In the genomic region with DNA sequence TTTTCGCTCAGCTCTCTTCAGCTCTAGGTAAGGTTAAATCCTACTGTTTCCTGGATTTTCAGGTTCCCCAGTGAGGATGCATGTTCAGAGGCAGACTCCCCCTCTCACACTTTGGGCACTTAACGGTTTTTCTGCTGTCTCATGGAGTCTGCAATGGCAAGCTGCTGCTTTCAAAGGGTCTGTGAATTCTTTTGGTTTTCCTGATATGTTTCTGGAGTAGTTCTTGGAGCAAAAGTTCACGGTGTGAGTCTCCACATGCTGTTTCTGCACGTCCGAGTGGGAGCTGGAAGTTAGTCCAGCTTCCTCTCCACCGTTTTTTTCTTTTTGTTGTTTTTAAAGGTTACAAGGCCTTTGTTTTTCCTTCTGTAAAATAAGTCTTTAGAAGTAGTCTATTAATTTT, we compare ENCODE assay signal across 11 cellular contexts. TPM values are rescaled to one million over a fixed set of nuclear protein-coding genes. Genes with fewer than 3 reads are reported as not detected.
DNase-seq lines count a peak whose midpoint lies in the region; ATAC-seq and TF ChIP-seq lines count a peak whose summit lies in the region.
"Had no signal": no experiment of that assay in that cellular context is flagged by ENCODE, and none has a peak within 500 bp of the region (broad histone marks: within the 10 kb centered on the region; RNA-seq: fewer than 3 reads in every experiment).

No MANE protein-coding gene starts in this region.

- H3K27ac Mint-ChIP-seq in activated T-helper 2 cell treated with anti-CD3 and anti-CD28 coated beads, Interferon-gamma antibody, Interleukin-2, Interleukin-4, amounts not matched to agents 10 μg/mL and 5 μg/mL and 100 μg/mL, durations not matched to agents 14 hours and 24 hours and 36 hours, result peak overlapping the region; percentile 46
- H3K27ac Mint-ChIP-seq in activated naive CD8-positive, alpha-beta T cell treated with anti-CD3 and anti-CD28 coated beads, Interleukin-2, amount 50 U/mL, for 24 hours, result no peak overlapping the region

- 46 to 60% (median 49%) methylated on average over 6 of the region's 6 CpGs for WGBS in heart left ventricle, 4 donors
- WGBS in transverse colon (ENCODE audit: low coverage in 1 of 2), 2 donors, result 80 to 82% methylated on average over 1 to 6 of the region's 6 CpGs

- H3K27me3 Mint-ChIP-seq in activated T-helper 2 cell treated with anti-CD3 and anti-CD28 coated beads, Interferon-gamma antibody, Interleukin-2, Interleukin-4, amounts not matched to agents 10 μg/mL and 5 μg/mL and 100 μg/mL, durations not matched to agents 14 hours and 24 hours and 36 hours (ENCODE audit: low read depth), result no peaks in the 10 kb centered on the region
- H3K27me3 Mint-ChIP-seq in activated naive CD8-positive, alpha-beta T cell treated with anti-CD3 and anti-CD28 coated beads, Interleukin-2, amount 50 U/mL, for 24 hours, result no peaks in the 10 kb centered on the region

- DNase-seq in heart left ventricle, result no peak
- no peak for DNase-seq in left ventricle myocardium superior
- DNase-seq in activated T-helper 2 cell treated with anti-CD3 and anti-CD28 coated beads, Interferon-gamma antibody, Interleukin-2, Interleukin-4, amounts not matched to agents 10 μg/mL and 5 μg/mL and 100 μg/mL, durations not matched to agents 14 hours and 24 hours and 36 hours (ENCODE audit: low spot score), result no peak
- DNase-seq in left kidney (ENCODE audit: low read depth, low spot score), result peak; percentile 28
- DNase-seq in transverse colon, result no peak
- DNase-seq in NCI-H1930 (lab: John Stamatoyannopoulos, UW), result no peak
- DNase-seq in activated naive CD8-positive, alpha-beta T cell treated with anti-CD3 and anti-CD28 coated beads, Interleukin-2, amount 50 U/mL, for 24 hours, result no peak
- DNase-seq: anterior cingulate cortex, NCI-H2029, testis had no signal

- H3K27ac ChIP-seq in heart left ventricle, result peak overlapping the region in 11 of 12 donors; percentile 27 to 93 (median 67)
- H3K27ac ChIP-seq in transverse colon, result peak overlapping the region; percentile 66 to 74 (median 70)
- H3K27ac ChIP-seq: testis had no signal

- no peak for ATAC-seq in heart left ventricle
- ATAC-seq in left ventricle myocardium superior, result no peak
- ATAC-seq in HG02678 (IDR thresholded peaks at IDR 0.05; ENCODE audit: unreplicated experiment), result no peak
- no peak for ATAC-seq in activated naive CD8-positive, alpha-beta T cell treated with anti-CD3 and anti-CD28 coated beads, Interleukin-2, amount 50 U/mL, for 24 hours

- in situ Hi-C loops in transverse colon (cut with MboI; ENCODE audit: low pct_ligation_motif_present in 1 of 4, low pct_unique_long_range_greater_than_20kb in 1 of 4, low sequenced_read_pairs in 3 of 4), result no loop called here

- no peak for TF ChIP-seq POLR2A in heart left ventricle (IDR thresholded peaks at IDR 0.05)
- no peak for TF ChIP-seq POLR2A in transverse colon (IDR thresholded peaks at IDR 0.05)

- H3K4me1 ChIP-seq in heart left ventricle (peaks cover 5 to 56% (median 41%) of the 10 kb centered on the region in 12 donors), transverse colon (peaks cover 21 to 54% (median 35%) of the 10 kb centered on the region in 4 donors)

- H3K4me1 Mint-ChIP-seq in activated T-helper 2 cell treated with anti-CD3 and anti-CD28 coated beads, Interferon-gamma antibody, Interleukin-2, Interleukin-4, amounts not matched to agents 10 μg/mL and 5 μg/mL and 100 μg/mL, durations not matched to agents 14 hours and 24 hours and 36 hours (ENCODE audit: low read depth), result peaks cover 51% of the 10 kb centered on the region
- peaks cover 49% of the 10 kb centered on the region for H3K4me1 Mint-ChIP-seq in activated naive CD8-positive, alpha-beta T cell treated with anti-CD3 and anti-CD28 coated beads, Interleukin-2, amount 50 U/mL, for 24 hours

- TF ChIP-seq CTCF in heart left ventricle (IDR thresholded peaks at IDR 0.05) (no peak), transverse colon (IDR thresholded peaks at IDR 0.05) (no peak)

- H3K9me3 ChIP-seq in heart left ventricle (peaks cover 0 to 7% (median 0%) of the 10 kb centered on the region in 12 donors), transverse colon (no peaks in the 10 kb centered on the region)
- H3K9me3 ChIP-seq: testis had no signal

- no peak overlapping the region for H3K4me3 Mint-ChIP-seq in activated T-helper 2 cell treated with anti-CD3 and anti-CD28 coated beads, Interferon-gamma antibody, Interleukin-2, Interleukin-4, amounts not matched to agents 10 μg/mL and 5 μg/mL and 100 μg/mL, durations not matched to agents 14 hours and 24 hours and 36 hours (ENCODE audit: low read depth)
- H3K4me3 Mint-ChIP-seq in activated naive CD8-positive, alpha-beta T cell treated with anti-CD3 and anti-CD28 coated beads, Interleukin-2, amount 50 U/mL, for 24 hours, result no peak overlapping the region

- intact Hi-C loops in heart left ventricle (cut with DNase I) (loop anchor here in 1 of 10 donors (5.0 kb wide), 1 partner anchor 67 kb away; a partner anchor contains a TSS), left ventricle myocardium superior (cut with micrococcal nuclease) (no loop called here), transverse colon (cut with DNase I; ENCODE audit: low total_unique reads) (no loop called here)
- intact Hi-C loops in activated T-helper 2 cell treated with anti-CD3 and anti-CD28 coated beads, Interferon-gamma antibody, Interleukin-2, Interleukin-4, amounts not matched to agents 10 μg/mL and 5 μg/mL and 100 μg/mL, durations not matched to agents 14 hours and 24 hours and 36 hours (cut with micrococcal nuclease), result loop anchor here (2.0 to 10.0 kb wide), 3 partner anchors 66 to 664 kb away; a partner anchor contains a TSS

- no peaks in the 10 kb centered on the region for H3K27me3 ChIP-seq in heart left ventricle
- H3K27me3 ChIP-seq in transverse colon, result no peaks in the 10 kb centered on the region
- H3K27me3 ChIP-seq: testis had no signal

- no peak for TF ChIP-seq EP300 in transverse colon (IDR thresholded peaks at IDR 0.05; ENCODE audit: low read depth)

- peaks cover 21% of the 10 kb centered on the region for H3K36me3 Mint-ChIP-seq in activated T-helper 2 cell treated with anti-CD3 and anti-CD28 coated beads, Interferon-gamma antibody, Interleukin-2, Interleukin-4, amounts not matched to agents 10 μg/mL and 5 μg/mL and 100 μg/mL, durations not matched to agents 14 hours and 24 hours and 36 hours (ENCODE audit: low read depth)
- H3K36me3 Mint-ChIP-seq in activated naive CD8-positive, alpha-beta T cell treated with anti-CD3 and anti-CD28 coated beads, Interleukin-2, amount 50 U/mL, for 24 hours (ENCODE audit: low read depth), result peaks cover 9% of the 10 kb centered on the region

- H3K9me3 Mint-ChIP-seq in activated T-helper 2 cell treated with anti-CD3 and anti-CD28 coated beads, Interferon-gamma antibody, Interleukin-2, Interleukin-4, amounts not matched to agents 10 μg/mL and 5 μg/mL and 100 μg/mL, durations not matched to agents 14 hours and 24 hours and 36 hours, result no peaks in the 10 kb centered on the region
- peaks cover 4% of the 10 kb centered on the region for H3K9me3 Mint-ChIP-seq in activated naive CD8-positive, alpha-beta T cell treated with anti-CD3 and anti-CD28 coated beads, Interleukin-2, amount 50 U/mL, for 24 hours

- H3K36me3 ChIP-seq in heart left ventricle, result peaks cover 0 to 4% (median 0%) of the 10 kb centered on the region in 9 donors
- H3K36me3 ChIP-seq in transverse colon, result no peaks in the 10 kb centered on the region

- H3K4me3 ChIP-seq in heart left ventricle (peak overlapping the region in 2 of 12 donors; percentile 8 to 15), transverse colon (no peak overlapping the region)
- H3K4me3 ChIP-seq: testis had no signal

RNA-seq across cellular contexts. Expression of a gene that starts 35.5 kb away (rescaled TPM):
- total RNA-seq in heart left ventricle (10 to 100 TPM; 12.8 to 28.5 (median 24.1) TPM), left ventricle myocardium superior (26.6 TPM), transverse colon (10 to 100 TPM; 10.5 to 18.3 (median 11.4) TPM)
- 10 to 100 TPM; 32.9 to 39.2 TPM for polyA plus RNA-seq in heart left ventricle
- 18.0 and 18.8 TPM in 2 replicates for total RNA-seq in activated T-helper 2 cell treated with anti-CD3 and anti-CD28 coated beads, Interferon-gamma antibody, Interleukin-2, Interleukin-4, amounts not matched to agents 10 μg/mL and 5 μg/mL and 100 μg/mL, durations not matched to agents 14 hours and 24 hours and 36 hours
